Comparison of ENCODE assay signal across 13 cellular contexts in the genomic region with DNA sequence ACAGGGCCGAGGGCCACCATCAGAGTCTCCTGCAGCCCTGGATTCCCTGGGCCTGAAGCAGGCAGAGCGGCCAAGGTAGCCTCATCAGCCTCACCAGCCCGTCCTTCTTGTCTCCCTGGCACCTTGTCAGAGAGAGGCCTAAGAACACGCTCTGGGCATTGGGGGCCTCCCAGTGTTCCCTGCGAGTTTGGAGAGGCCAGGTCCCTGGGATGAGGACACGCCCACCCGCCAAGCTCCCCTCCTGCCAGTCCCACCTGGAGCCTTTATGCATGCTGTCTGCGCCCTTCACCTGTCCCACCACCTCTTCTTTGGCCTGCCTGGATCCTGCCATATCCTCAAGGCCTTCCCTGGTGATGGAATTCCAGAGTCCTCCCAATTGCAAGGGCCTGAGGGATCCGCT.
"Had no signal": no experiment of that assay in that cellular context is flagged by ENCODE, and none has a peak within 500 bp of the region (broad histone marks: within the 10 kb centered on the region; RNA-seq: fewer than 3 reads in every experiment).

No MANE protein-coding gene starts in this region.

- H3K4me3 Mint-ChIP-seq: activated B cell treated with CpG ODN at 0.5 μM for 24 hours; activated CD4-positive, alpha-beta memory T cell treated with anti-CD3 and anti-CD28 coated beads for 36 hours; activated CD8-positive, alpha-beta memory T cell treated with anti-CD3 and anti-CD28 coated beads, Interleukin-2, amount 10 ng/mL, durations not matched to agents 7 days and 5 days; activated naive CD8-positive, alpha-beta T cell treated with anti-CD3 and anti-CD28 coated beads for 36 hours; neural crest cell; type B pancreatic cell had no signal

- H3K4me3 ChIP-seq: body of pancreas, lung, prostate gland, stomach had no signal

- FAIRE-seq: colon, small intestine had no signal

- H3K9me3 Mint-ChIP-seq: activated B cell treated with CpG ODN at 0.5 μM for 24 hours; activated CD4-positive, alpha-beta memory T cell treated with anti-CD3 and anti-CD28 coated beads for 36 hours; activated naive CD8-positive, alpha-beta T cell treated with anti-CD3 and anti-CD28 coated beads for 36 hours; neural crest cell; type B pancreatic cell had no signal

- H3K27ac ChIP-seq: body of pancreas, prostate gland, stomach had no signal

- H3K27me3 ChIP-seq: body of pancreas, dorsolateral prefrontal cortex, stomach had no signal

- H3K27ac Mint-ChIP-seq: activated CD4-positive, alpha-beta memory T cell treated with anti-CD3 and anti-CD28 coated beads for 36 hours; activated CD8-positive, alpha-beta memory T cell treated with anti-CD3 and anti-CD28 coated beads, Interleukin-2, amount 10 ng/mL, durations not matched to agents 7 days and 5 days had no signal

- H3K36me3 Mint-ChIP-seq: activated CD4-positive, alpha-beta memory T cell treated with anti-CD3 and anti-CD28 coated beads for 36 hours; activated CD8-positive, alpha-beta memory T cell treated with anti-CD3 and anti-CD28 coated beads, Interleukin-2, amount 10 ng/mL, durations not matched to agents 7 days and 5 days; activated naive CD8-positive, alpha-beta T cell treated with anti-CD3 and anti-CD28 coated beads for 36 hours; type B pancreatic cell had no signal

- H3K4me1 ChIP-seq: prostate gland had no signal

- H3K36me3 ChIP-seq: prostate gland, stomach had no signal

- H3K9me3 ChIP-seq: body of pancreas, prostate gland, stomach had no signal
